ENCODE assay signal across 1 cellular context in the genomic region with DNA sequence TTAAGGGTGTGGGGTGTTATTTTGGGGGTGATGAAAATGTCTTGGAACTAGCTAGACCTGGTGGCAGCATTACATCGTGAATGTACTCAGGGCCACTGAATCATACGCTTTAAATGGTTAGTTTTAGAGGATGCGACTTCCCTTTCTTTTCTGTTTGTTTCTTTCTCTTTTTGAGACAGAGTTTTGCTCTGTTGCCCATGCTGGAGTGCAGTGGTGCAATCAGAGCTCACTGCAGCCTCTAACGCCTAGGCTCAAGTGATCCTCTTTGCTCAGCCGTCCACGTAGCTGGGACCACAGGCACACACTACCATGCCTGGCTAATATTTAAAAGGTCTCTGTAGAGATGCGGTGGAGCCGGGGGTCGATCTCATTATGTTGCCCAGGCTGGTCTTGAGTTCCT.
TF ChIP-seq lines count a peak whose summit lies in the region.

No MANE protein-coding gene starts in this region.

TF ChIP-seq in GM12878, 131 proteins besides CTCF, POLR2A, EP300 and RAD21:
- TF ChIP-seq ZSCAN29 (IDR thresholded peaks at IDR 0.05) (no peak), FOXM1 (IDR thresholded peaks at IDR 0.05; ENCODE audit: low read depth, low read length) (no peak), TCF3 (IDR thresholded peaks at IDR 0.05; ENCODE audit: borderline replicate concordance, insufficient read depth, low read depth, low read length) (no peak), IKZF1 (conservative IDR thresholded peaks at IDR 0.05) (no peak), ZBTB4 (CRISPR knock-in tag; IDR thresholded peaks at IDR 0.05) (no peak), RUNX3 (IDR thresholded peaks at IDR 0.05; ENCODE audit: low read length) (no peak), ESRRA (IDR thresholded peaks at IDR 0.05; ENCODE audit: low read length) (no peak), NFXL1 (IDR thresholded peaks at IDR 0.05; ENCODE audit: borderline replicate concordance) (no peak), USF2 (IDR thresholded peaks at IDR 0.05; ENCODE audit: borderline replicate concordance, low read depth, low read length) (no peak), SMAD1 (IDR thresholded peaks at IDR 0.05; ENCODE audit: low read depth, partially characterized antibody) (no peak), SUZ12 (IDR thresholded peaks at IDR 0.05; ENCODE audit: unreplicated experiment) (no peak)
- TF ChIP-seq, protein P1, sequence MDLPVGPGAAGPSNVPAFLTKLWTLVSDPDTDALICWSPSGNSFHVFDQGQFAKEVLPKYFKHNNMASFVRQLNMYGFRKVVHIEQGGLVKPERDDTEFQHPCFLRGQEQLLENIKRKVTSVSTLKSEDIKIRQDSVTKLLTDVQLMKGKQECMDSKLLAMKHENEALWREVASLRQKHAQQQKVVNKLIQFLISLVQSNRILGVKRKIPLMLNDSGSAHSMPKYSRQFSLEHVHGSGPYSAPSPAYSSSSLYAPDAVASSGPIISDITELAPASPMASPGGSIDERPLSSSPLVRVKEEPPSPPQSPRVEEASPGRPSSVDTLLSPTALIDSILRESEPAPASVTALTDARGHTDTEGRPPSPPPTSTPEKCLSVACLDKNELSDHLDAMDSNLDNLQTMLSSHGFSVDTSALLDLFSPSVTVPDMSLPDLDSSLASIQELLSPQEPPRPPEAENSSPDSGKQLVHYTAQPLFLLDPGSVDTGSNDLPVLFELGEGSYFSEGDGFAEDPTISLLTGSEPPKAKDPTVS (IDR thresholded peaks at IDR 0.05; ENCODE audit: low read depth, low read length) = no peak
